Comparison of ENCODE assay signal across 11 cellular contexts in the genomic region with DNA sequence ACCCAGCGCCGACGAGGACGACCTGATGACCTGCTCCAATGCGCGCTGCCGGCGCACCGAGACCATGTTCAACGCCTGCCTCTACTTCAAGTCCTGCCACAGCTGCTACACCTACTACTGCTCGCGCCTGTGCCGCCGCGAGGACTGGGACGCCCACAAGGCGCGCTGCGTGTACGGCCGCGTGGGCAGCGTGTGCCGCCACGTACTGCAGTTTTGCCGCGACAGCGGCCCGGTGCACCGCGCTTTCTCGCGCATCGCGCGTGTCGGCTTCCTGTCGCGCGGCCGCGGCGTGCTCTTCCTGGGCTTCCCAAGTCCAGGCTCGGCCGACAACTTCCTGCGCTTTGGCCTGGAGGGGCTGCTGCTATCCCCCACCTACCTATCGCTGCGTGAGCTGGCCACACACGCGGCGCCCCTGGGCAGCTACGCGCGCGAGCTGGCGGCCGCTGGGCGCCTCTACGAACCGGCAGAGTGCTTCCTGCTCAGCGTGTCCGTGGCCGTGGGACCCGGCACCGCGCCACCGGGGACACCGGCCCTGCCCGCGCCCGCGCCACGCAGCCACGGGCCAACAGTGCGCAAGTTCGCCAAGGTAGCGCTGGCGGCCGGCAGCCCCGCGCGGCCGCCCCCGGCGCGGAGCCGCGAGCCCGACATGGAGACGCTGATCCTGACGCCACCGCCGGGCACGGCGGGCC. TPM values are rescaled to one million over a fixed set of nuclear protein-coding genes. Genes with fewer than 3 reads are reported as not detected.
DNase-seq lines count a peak whose midpoint lies in the region; ATAC-seq and TF ChIP-seq lines count a peak whose summit lies in the region.
"Had no signal": no experiment of that assay in that cellular context is flagged by ENCODE, and none has a peak within 500 bp of the region (broad histone marks: within the 10 kb centered on the region; RNA-seq: fewer than 3 reads in every experiment).

No MANE protein-coding gene starts in this region.

- in situ Hi-C loops in transverse colon (cut with MboI; ENCODE audit: low pct_ligation_motif_present in 1 of 4, low pct_unique_long_range_greater_than_20kb in 1 of 4, low sequenced_read_pairs in 3 of 4) = no loop called here

- H3K27ac ChIP-seq in right atrium auricular region = no peak overlapping the region
- H3K27ac ChIP-seq in transverse colon = peak overlapping the region in 3 of 4 donors; percentile 89 to 95 (median 92)

- H3K9me3 Mint-ChIP-seq in activated T-cell treated with anti-CD3 and anti-CD28 coated beads, Interleukin-2, amount 50 U/mL, for 72 hours = no peaks in the 10 kb centered on the region

- H3K27me3 ChIP-seq in right atrium auricular region = no peaks in the 10 kb centered on the region
- H3K27me3 ChIP-seq in kidney epithelial cell (ENCODE audit: control insufficient read depth, insufficient read depth, low read length) = peaks cover 40% of the 10 kb centered on the region
- H3K27me3 ChIP-seq in transverse colon = peaks cover 41% of the 10 kb centered on the region

- no peaks in the 10 kb centered on the region for H3K9me3 ChIP-seq in right atrium auricular region
- no peaks in the 10 kb centered on the region for H3K9me3 ChIP-seq in transverse colon
- H3K9me3 ChIP-seq: sigmoid colon had no signal

- H3K36me3 ChIP-seq in right atrium auricular region (peaks cover 15% of the 10 kb centered on the region), kidney epithelial cell (ENCODE audit: control insufficient read depth, insufficient read depth, low read length) (peaks cover 1% of the 10 kb centered on the region), transverse colon (no peaks in the 10 kb centered on the region)

- intact Hi-C loops in left cardiac atrium (cut with DNase I) = loop anchor here in 1 of 2 donors (10.0 kb wide), 1 partner anchor 52 kb away; the partner anchor contains the start of genes CCDC183 and TMEM141
- intact Hi-C loops in transverse colon (cut with DNase I; ENCODE audit: low total_unique reads) = no loop called here

- H3K4me1 Mint-ChIP-seq in activated T-cell treated with anti-CD3 and anti-CD28 coated beads, Interleukin-2, amount 50 U/mL, for 72 hours (ENCODE audit: low read depth) = peaks cover 29% of the 10 kb centered on the region

- peak overlapping the region; percentile 67 to 68 for H3K4me3 Mint-ChIP-seq in activated T-cell treated with anti-CD3 and anti-CD28 coated beads, Interleukin-2, amount 50 U/mL, for 72 hours

- peak overlapping the region; percentile 89 for H3K27ac Mint-ChIP-seq in activated T-cell treated with anti-CD3 and anti-CD28 coated beads, Interleukin-2, amount 50 U/mL, for 72 hours

- H3K36me3 Mint-ChIP-seq in activated T-cell treated with anti-CD3 and anti-CD28 coated beads, Interleukin-2, amount 50 U/mL, for 72 hours (ENCODE audit: insufficient read depth in 2 of 2) = peaks cover 3 to 8% of the 10 kb centered on the region in 2 donors

- no peak for TF ChIP-seq EP300 in transverse colon (IDR thresholded peaks at IDR 0.05; ENCODE audit: low read depth)

- H3K4me3 ChIP-seq in right atrium auricular region (peak overlapping the region; percentile 58 to 73), kidney epithelial cell (ENCODE audit: low read depth, low read length) (peak overlapping the region; percentile 25), transverse colon (peak overlapping the region in 2 of 4 donors; percentile 63 to 69)

- ATAC-seq in left cardiac atrium (no peak), omental fat pad (ENCODE audit: low FRiP score) (no peak), HG03095 (IDR thresholded peaks at IDR 0.05; ENCODE audit: unreplicated experiment) (no peak)
- ATAC-seq in activated T-cell treated with anti-CD3 and anti-CD28 coated beads, Interleukin-2, amount 50 U/mL, for 72 hours (replicated peaks in 1 of 2) = no peak

- H3K27me3 Mint-ChIP-seq in activated T-cell treated with anti-CD3 and anti-CD28 coated beads, Interleukin-2, amount 50 U/mL, for 72 hours (ENCODE audit: low read depth) = no peaks in the 10 kb centered on the region

- H3K4me1 ChIP-seq in right atrium auricular region = peaks cover 0 to 70% of the 10 kb centered on the region in 2 donors
- H3K4me1 ChIP-seq in transverse colon = peaks cover 34 to 75% (median 55%) of the 10 kb centered on the region in 4 donors

- DNase-seq in right atrium auricular region (ENCODE audit: low spot score) = no peak
- no peak for DNase-seq in left cardiac atrium
- peak in 1 of 2 donors; percentile 40 for DNase-seq in activated T-cell treated with anti-CD3 and anti-CD28 coated beads, Interleukin-2, amount 50 U/mL, for 72 hours
- DNase-seq in kidney epithelial cell (ENCODE audit: low read depth) = no peak
- DNase-seq in transverse colon = no peak
- DNase-seq in hypothalamus (lab: John Stamatoyannopoulos, UW) = no peak
- DNase-seq in omental fat pad (ENCODE audit: low spot score) = no peak
- DNase-seq: activated CD4-positive, CD25-positive, alpha-beta regulatory T cell treated with anti-CD3 and anti-CD28 coated beads, Interleukin-2, amount 50 U/mL, for 72 hours; sigmoid colon; stimulated activated naive CD4-positive, alpha-beta T cell treated with Interleukin-2 at 50 U/mL for 16 hours had no signal

- TF ChIP-seq CTCF in right atrium auricular region (IDR thresholded peaks at IDR 0.05) (no peak), kidney epithelial cell (IDR thresholded peaks at IDR 0.05; ENCODE audit: insufficient read depth, low read length, poor library complexity, severe bottlenecking) (no peak), transverse colon (IDR thresholded peaks at IDR 0.05) (no peak), omental fat pad (IDR thresholded peaks at IDR 0.05) (no peak)

- 54% methylated on average over 93 of the region's 95 CpGs; no CpG with 5 or more reads in 1 of the 2 donors for WGBS in transverse colon (ENCODE audit: low coverage in 1 of 2), 2 donors

- no peak for TF ChIP-seq POLR2A in transverse colon (IDR thresholded peaks at IDR 0.05)

RNA-seq across cellular contexts. Expression of gene PHPT1, which starts 2.7 kb away (rescaled TPM):
- 100 to 1,000 TPM; 140 to 154 TPM for total RNA-seq in right atrium auricular region
- total RNA-seq in left cardiac atrium = 100 to 1,000 TPM; 184 to 189 TPM
- 100 to 1,000 TPM in 1 of 2 donors, 10 to 100 TPM in 1; 95.7 to 111 TPM for total RNA-seq in activated T-cell treated with anti-CD3 and anti-CD28 coated beads, Interleukin-2, amount 50 U/mL, for 72 hours
- total RNA-seq in kidney epithelial cell = 124 and 129 TPM in 2 replicates
- 100 to 1,000 TPM in 2 of 4 donors, 10 to 100 TPM in 2; 69.7 to 134 (median 107) TPM for total RNA-seq in transverse colon
- 10 to 100 TPM; 27.1 to 53.9 (median 40.9) TPM for total RNA-seq in omental fat pad

RNA-seq across cellular contexts. Expression of gene AJM1, which starts 4.2 kb away (rescaled TPM):
- total RNA-seq in right atrium auricular region (1 to 10 TPM; 2.7 to 3.0 TPM), left cardiac atrium (1 to 10 TPM; 5.0 to 9.6 TPM), kidney epithelial cell (0.75 and 0.96 TPM in 2 replicates), transverse colon (10 to 100 TPM in 3 of 4 donors, 1 to 10 TPM in 1; 9.8 to 26.5 (median 17.0) TPM), omental fat pad (1 to 10 TPM in 1 of 4 donors, under 1 TPM in 3; 0.72 to 2.5 (median 0.78) TPM)
- total RNA-seq in activated T-cell treated with anti-CD3 and anti-CD28 coated beads, Interleukin-2, amount 50 U/mL, for 72 hours = 1 to 10 TPM; 5.3 to 5.7 TPM

RNA-seq across cellular contexts. Expression of gene MAMDC4, which starts 5.6 kb away (rescaled TPM):
- 1 to 10 TPM; 1.7 to 2.0 TPM for total RNA-seq in right atrium auricular region
- 1 to 10 TPM; 3.7 to 8.4 TPM for total RNA-seq in left cardiac atrium
- 10 to 100 TPM; 11.7 to 14.8 TPM for total RNA-seq in activated T-cell treated with anti-CD3 and anti-CD28 coated beads, Interleukin-2, amount 50 U/mL, for 72 hours
- total RNA-seq in kidney epithelial cell = 3.7 and 6.4 TPM in 2 replicates
- 10 to 100 TPM; 11.4 to 52.5 (median 23.2) TPM for total RNA-seq in transverse colon
- total RNA-seq in omental fat pad = 1 to 10 TPM; 1.4 to 3.9 (median 1.7) TPM

RNA-seq across cellular contexts. Expression of gene EDF1, which starts 19.6 kb away (rescaled TPM):
- total RNA-seq in right atrium auricular region (100 to 1,000 TPM; 329 to 428 TPM), left cardiac atrium (100 to 1,000 TPM; 296 to 304 TPM), kidney epithelial cell (792 and 948 TPM in 2 replicates), transverse colon (100 to 1,000 TPM; 353 to 618 (median 555) TPM), omental fat pad (100 to 1,000 TPM; 281 to 323 (median 308) TPM)
- 100 to 1,000 TPM; 254 to 267 TPM for total RNA-seq in activated T-cell treated with anti-CD3 and anti-CD28 coated beads, Interleukin-2, amount 50 U/mL, for 72 hours

RNA-seq across cellular contexts. Expression of gene RABL6, which starts 38.8 kb away (rescaled TPM):
- 10 to 100 TPM; 48.4 to 61.7 TPM for total RNA-seq in right atrium auricular region
- 10 to 100 TPM; 61.6 to 71.4 TPM for total RNA-seq in left cardiac atrium
- total RNA-seq in activated T-cell treated with anti-CD3 and anti-CD28 coated beads, Interleukin-2, amount 50 U/mL, for 72 hours = 10 to 100 TPM; 65.7 to 66.8 TPM
- total RNA-seq in kidney epithelial cell = 99.3 and 118 TPM in 2 replicates
- total RNA-seq in transverse colon = 100 to 1,000 TPM in 3 of 4 donors, 10 to 100 TPM in 1; 71.3 to 227 (median 160) TPM
- total RNA-seq in omental fat pad = 10 to 100 TPM; 33.7 to 46.9 (median 44.9) TPM

Comparison
In these comparisons a context has a peak if more than half of its experiments do, and no peak if none do; other contexts are left out.
1. H3K27ac ChIP-seq: peak in transverse colon (3 of 4); none in right atrium auricular region (0 of 2).